ENCODE assay signal across 1 cellular context in the genomic region with DNA sequence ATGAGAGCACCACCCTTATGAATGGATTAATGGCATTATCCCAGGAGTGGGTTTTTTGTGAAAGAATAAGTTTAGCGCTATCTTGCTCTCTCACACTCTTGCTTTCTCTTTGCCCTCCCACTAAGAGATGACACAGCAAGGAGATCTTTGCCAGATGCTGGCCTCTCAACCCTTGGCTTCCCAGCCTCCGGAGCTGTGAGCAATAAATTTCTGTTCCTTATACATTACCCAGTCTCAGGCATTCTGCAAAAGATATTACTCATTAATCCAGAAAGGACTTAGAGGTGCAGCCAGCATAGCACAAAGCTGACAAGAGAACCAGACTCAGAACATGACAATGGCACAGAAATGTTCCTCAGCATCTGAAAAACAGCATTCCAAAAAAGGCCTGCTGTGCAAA.
TF ChIP-seq lines count a peak whose summit lies in the region.

No MANE protein-coding gene starts in this region.

TF ChIP-seq in H1, 55 proteins besides CTCF, POLR2A, EP300 and RAD21 (continued from another document):
- TF ChIP-seq, protein P1, sequence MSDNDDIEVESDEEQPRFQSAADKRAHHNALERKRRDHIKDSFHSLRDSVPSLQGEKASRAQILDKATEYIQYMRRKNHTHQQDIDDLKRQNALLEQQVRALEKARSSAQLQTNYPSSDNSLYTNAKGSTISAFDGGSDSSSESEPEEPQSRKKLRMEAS (IDR thresholded peaks at IDR 0.05): no peak
- TF ChIP-seq, protein P2, sequence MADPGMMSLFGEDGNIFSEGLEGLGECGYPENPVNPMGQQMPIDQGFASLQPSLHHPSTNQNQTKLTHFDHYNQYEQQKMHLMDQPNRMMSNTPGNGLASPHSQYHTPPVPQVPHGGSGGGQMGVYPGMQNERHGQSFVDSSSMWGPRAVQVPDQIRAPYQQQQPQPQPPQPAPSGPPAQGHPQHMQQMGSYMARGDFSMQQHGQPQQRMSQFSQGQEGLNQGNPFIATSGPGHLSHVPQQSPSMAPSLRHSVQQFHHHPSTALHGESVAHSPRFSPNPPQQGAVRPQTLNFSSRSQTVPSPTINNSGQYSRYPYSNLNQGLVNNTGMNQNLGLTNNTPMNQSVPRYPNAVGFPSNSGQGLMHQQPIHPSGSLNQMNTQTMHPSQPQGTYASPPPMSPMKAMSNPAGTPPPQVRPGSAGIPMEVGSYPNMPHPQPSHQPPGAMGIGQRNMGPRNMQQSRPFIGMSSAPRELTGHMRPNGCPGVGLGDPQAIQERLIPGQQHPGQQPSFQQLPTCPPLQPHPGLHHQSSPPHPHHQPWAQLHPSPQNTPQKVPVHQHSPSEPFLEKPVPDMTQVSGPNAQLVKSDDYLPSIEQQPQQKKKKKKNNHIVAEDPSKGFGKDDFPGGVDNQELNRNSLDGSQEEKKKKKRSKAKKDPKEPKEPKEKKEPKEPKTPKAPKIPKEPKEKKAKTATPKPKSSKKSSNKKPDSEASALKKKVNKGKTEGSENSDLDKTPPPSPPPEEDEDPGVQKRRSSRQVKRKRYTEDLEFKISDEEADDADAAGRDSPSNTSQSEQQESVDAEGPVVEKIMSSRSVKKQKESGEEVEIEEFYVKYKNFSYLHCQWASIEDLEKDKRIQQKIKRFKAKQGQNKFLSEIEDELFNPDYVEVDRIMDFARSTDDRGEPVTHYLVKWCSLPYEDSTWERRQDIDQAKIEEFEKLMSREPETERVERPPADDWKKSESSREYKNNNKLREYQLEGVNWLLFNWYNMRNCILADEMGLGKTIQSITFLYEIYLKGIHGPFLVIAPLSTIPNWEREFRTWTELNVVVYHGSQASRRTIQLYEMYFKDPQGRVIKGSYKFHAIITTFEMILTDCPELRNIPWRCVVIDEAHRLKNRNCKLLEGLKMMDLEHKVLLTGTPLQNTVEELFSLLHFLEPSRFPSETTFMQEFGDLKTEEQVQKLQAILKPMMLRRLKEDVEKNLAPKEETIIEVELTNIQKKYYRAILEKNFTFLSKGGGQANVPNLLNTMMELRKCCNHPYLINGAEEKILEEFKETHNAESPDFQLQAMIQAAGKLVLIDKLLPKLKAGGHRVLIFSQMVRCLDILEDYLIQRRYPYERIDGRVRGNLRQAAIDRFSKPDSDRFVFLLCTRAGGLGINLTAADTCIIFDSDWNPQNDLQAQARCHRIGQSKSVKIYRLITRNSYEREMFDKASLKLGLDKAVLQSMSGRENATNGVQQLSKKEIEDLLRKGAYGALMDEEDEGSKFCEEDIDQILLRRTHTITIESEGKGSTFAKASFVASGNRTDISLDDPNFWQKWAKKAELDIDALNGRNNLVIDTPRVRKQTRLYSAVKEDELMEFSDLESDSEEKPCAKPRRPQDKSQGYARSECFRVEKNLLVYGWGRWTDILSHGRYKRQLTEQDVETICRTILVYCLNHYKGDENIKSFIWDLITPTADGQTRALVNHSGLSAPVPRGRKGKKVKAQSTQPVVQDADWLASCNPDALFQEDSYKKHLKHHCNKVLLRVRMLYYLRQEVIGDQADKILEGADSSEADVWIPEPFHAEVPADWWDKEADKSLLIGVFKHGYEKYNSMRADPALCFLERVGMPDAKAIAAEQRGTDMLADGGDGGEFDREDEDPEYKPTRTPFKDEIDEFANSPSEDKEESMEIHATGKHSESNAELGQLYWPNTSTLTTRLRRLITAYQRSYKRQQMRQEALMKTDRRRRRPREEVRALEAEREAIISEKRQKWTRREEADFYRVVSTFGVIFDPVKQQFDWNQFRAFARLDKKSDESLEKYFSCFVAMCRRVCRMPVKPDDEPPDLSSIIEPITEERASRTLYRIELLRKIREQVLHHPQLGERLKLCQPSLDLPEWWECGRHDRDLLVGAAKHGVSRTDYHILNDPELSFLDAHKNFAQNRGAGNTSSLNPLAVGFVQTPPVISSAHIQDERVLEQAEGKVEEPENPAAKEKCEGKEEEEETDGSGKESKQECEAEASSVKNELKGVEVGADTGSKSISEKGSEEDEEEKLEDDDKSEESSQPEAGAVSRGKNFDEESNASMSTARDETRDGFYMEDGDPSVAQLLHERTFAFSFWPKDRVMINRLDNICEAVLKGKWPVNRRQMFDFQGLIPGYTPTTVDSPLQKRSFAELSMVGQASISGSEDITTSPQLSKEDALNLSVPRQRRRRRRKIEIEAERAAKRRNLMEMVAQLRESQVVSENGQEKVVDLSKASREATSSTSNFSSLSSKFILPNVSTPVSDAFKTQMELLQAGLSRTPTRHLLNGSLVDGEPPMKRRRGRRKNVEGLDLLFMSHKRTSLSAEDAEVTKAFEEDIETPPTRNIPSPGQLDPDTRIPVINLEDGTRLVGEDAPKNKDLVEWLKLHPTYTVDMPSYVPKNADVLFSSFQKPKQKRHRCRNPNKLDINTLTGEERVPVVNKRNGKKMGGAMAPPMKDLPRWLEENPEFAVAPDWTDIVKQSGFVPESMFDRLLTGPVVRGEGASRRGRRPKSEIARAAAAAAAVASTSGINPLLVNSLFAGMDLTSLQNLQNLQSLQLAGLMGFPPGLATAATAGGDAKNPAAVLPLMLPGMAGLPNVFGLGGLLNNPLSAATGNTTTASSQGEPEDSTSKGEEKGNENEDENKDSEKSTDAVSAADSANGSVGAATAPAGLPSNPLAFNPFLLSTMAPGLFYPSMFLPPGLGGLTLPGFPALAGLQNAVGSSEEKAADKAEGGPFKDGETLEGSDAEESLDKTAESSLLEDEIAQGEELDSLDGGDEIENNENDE (IDR thresholded peaks at IDR 0.05; ENCODE audit: insufficient replicate concordance, low read length): no peak
- no peak for TF ChIP-seq KDM4A (IDR thresholded peaks at IDR 0.05; ENCODE audit: low read depth, low read length, severe bottlenecking)
- TF ChIP-seq TAF7 (optimal IDR thresholded peaks at IDR 0.05; ENCODE audit: borderline replicate concordance, low read depth, low read length): no peak
- TF ChIP-seq NRF1 (IDR thresholded peaks at IDR 0.05; ENCODE audit: low read depth, low read length): no peak
- TF ChIP-seq RXRA (IDR thresholded peaks at IDR 0.05; ENCODE audit: insufficient read depth, low read depth, low read length): no peak
- TF ChIP-seq HDAC2 (IDR thresholded peaks at IDR 0.05; ENCODE audit: borderline replicate concordance in 1 of 2, low read depth in 2 of 2, low read length in 2 of 2): no peak
- no peak for TF ChIP-seq MAFK (IDR thresholded peaks at IDR 0.05; ENCODE audit: low read depth, low read length)
- no peak for TF ChIP-seq CTBP2 (IDR thresholded peaks at IDR 0.05; ENCODE audit: borderline replicate concordance, insufficient read depth, insufficient read length, low read length)
- TF ChIP-seq CBX8 (IDR thresholded peaks at IDR 0.05; ENCODE audit: borderline replicate concordance, low read depth, low read length): no peak
- no peak for TF ChIP-seq FOSL1 (IDR thresholded peaks at IDR 0.05; ENCODE audit: insufficient read depth, low read depth, low read length)
- TF ChIP-seq, protein P3, sequence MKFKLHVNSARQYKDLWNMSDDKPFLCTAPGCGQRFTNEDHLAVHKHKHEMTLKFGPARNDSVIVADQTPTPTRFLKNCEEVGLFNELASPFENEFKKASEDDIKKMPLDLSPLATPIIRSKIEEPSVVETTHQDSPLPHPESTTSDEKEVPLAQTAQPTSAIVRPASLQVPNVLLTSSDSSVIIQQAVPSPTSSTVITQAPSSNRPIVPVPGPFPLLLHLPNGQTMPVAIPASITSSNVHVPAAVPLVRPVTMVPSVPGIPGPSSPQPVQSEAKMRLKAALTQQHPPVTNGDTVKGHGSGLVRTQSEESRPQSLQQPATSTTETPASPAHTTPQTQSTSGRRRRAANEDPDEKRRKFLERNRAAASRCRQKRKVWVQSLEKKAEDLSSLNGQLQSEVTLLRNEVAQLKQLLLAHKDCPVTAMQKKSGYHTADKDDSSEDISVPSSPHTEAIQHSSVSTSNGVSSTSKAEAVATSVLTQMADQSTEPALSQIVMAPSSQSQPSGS (IDR thresholded peaks at IDR 0.05; ENCODE audit: low read length): no peak
- no peak for TF ChIP-seq SUZ12 (IDR thresholded peaks at IDR 0.05; ENCODE audit: low read length)
- TF ChIP-seq, protein P4, sequence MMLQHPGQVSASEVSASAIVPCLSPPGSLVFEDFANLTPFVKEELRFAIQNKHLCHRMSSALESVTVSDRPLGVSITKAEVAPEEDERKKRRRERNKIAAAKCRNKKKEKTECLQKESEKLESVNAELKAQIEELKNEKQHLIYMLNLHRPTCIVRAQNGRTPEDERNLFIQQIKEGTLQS (IDR thresholded peaks at IDR 0.05; ENCODE audit: insufficient read depth, low read depth, low read length): no peak
- no peak for TF ChIP-seq TAF1 (IDR thresholded peaks at IDR 0.05; ENCODE audit: low read depth, low read length)
TF ChIP-seq in H1: peak in this region for 0.
